Comparison of ENCODE assay signal across 10 cellular contexts in genomic region chr12:124352839-124353238, GRCh38. TPM values are rescaled to one million over a fixed set of nuclear protein-coding genes. Genes with fewer than 3 reads are reported as not detected.
DNase-seq lines count a peak whose midpoint lies in the region; TF ChIP-seq lines count a peak whose summit lies in the region.
"Had no signal": no experiment of that assay in that cellular context is flagged by ENCODE, and none has a peak within 500 bp of the region (broad histone marks: within the 10 kb centered on the region; RNA-seq: fewer than 3 reads in every experiment).

No MANE protein-coding gene starts in this region.

- H4K20me1 ChIP-seq in BLaER1 treated with 17β-estradiol and CSF1 and Interleukin-3, amounts not matched to agents 10 nM and 100 nM: peaks cover 32 to 100% (median 73%) of the 10 kb centered on the region in 11 experiments

- H3K27me3 ChIP-seq in BLaER1 treated with 17β-estradiol and CSF1 and Interleukin-3, amounts not matched to agents 10 nM and 100 nM: no peaks in the 10 kb centered on the region
- H3K27me3 ChIP-seq in colonic mucosa (no peaks in the 10 kb centered on the region), endodermal cell (ENCODE audit: control insufficient read depth, insufficient read depth, low read length, poor library complexity, severe bottlenecking) (no peaks in the 10 kb centered on the region)

- WGBS in endodermal cell (ENCODE audit: insufficient coverage in 1 of 2, insufficient read length in 1 of 2), 2 experiments: 94 to 98% methylated on average over 9 of the region's 9 CpGs

- no peak overlapping the region for H3K27ac ChIP-seq in BLaER1 treated with 17β-estradiol and CSF1 and Interleukin-3, amounts not matched to agents 10 nM and 100 nM
- H3K27ac ChIP-seq in colonic mucosa: peak overlapping the region; percentile 57
- no peak overlapping the region for H3K27ac ChIP-seq in endodermal cell (ENCODE audit: low read depth, low read length)

- no peaks in the 10 kb centered on the region for H3K27me3 Mint-ChIP-seq in endodermal cell (ENCODE audit: insufficient read depth)

- no peaks in the 10 kb centered on the region for H3K9me3 ChIP-seq in BLaER1 treated with 17β-estradiol and CSF1 and Interleukin-3, amounts not matched to agents 10 nM and 100 nM (replicated peaks in 1 of 11)
- no peaks in the 10 kb centered on the region for H3K9me3 ChIP-seq in colonic mucosa
- H3K9me3 ChIP-seq in endodermal cell (ENCODE audit: control insufficient read depth, low read length): no peaks in the 10 kb centered on the region

- H3K4me3 Mint-ChIP-seq in endodermal cell: no peak overlapping the region

- H3K9ac ChIP-seq in BLaER1 treated with 17β-estradiol and CSF1 and Interleukin-3, amounts not matched to agents 10 nM and 100 nM: peak overlapping the region in 2 of 11 experiments; percentile 20 to 21; a peak in 2 of 22 replicates
- H3K9ac ChIP-seq in colonic mucosa (ENCODE audit: low read depth in 2 of 2, low read length in 2 of 2) (peak overlapping the region in 1 of 2 donors; percentile 55), endodermal cell (ENCODE audit: extremely low read depth, low read length, poor library complexity, severe bottlenecking) (no peak overlapping the region)

- H3K27ac Mint-ChIP-seq in endodermal cell: no peak overlapping the region

- H3K4me2 ChIP-seq in BLaER1 treated with 17β-estradiol and CSF1 and Interleukin-3, amounts not matched to agents 10 nM and 100 nM: peak overlapping the region; percentile 41 to 76 (median 59)

- peaks cover 20 to 60% (median 43%) of the 10 kb centered on the region in 10 experiments for H3K4me1 ChIP-seq in BLaER1 treated with 17β-estradiol and CSF1 and Interleukin-3, amounts not matched to agents 10 nM and 100 nM
- H3K4me1 ChIP-seq in colonic mucosa (peaks cover 9% of the 10 kb centered on the region), endodermal cell (ENCODE audit: control insufficient read depth, insufficient read depth, low read length) (no peaks in the 10 kb centered on the region)

- TF ChIP-seq CTCF in LNCaP clone FGC (IDR thresholded peaks at IDR 0.05; ENCODE audit: control insufficient read depth, extremely low read depth, insufficient read depth): no peak
- no peak for TF ChIP-seq CTCF in colonic mucosa (IDR thresholded peaks at IDR 0.05)
- no peak for TF ChIP-seq CTCF in endodermal cell (conservative IDR thresholded peaks at IDR 0.05)

- H3K4me3 ChIP-seq in BLaER1 treated with 17β-estradiol and CSF1 and Interleukin-3, amounts not matched to agents 10 nM and 100 nM: no peak overlapping the region
- H3K4me3 ChIP-seq in LNCaP clone FGC (ENCODE audit: low read depth, low read length) (no peak overlapping the region), colonic mucosa (no peak overlapping the region), endodermal cell (ENCODE audit: low read length) (no peak overlapping the region)

- DNase-seq in LNCaP clone FGC (ENCODE audit: low read depth) (peak; percentile 94), colonic mucosa (peak; percentile 93), medulla oblongata (ENCODE audit: extremely low spot score) (peak; percentile 46), NCI-H128 (lab: John Stamatoyannopoulos, UW; ENCODE audit: unreplicated experiment) (no peak), amniotic stem cell (lab: John Stamatoyannopoulos, UW) (no peak), occipital lobe (lab: John Stamatoyannopoulos, UW) (no peak), endodermal cell (no peak)
- DNase-seq: DND-41, NCI-H1436 treated with DMSO at 0.1 percent for 48 hours had no signal

- intact Hi-C loops in colonic mucosa (cut with DNase I): no loop called here

- peaks cover 84 to 100% (median 95%) of the 10 kb centered on the region in 11 experiments for H3K36me3 ChIP-seq in BLaER1 treated with 17β-estradiol and CSF1 and Interleukin-3, amounts not matched to agents 10 nM and 100 nM
- no peaks in the 10 kb centered on the region for H3K36me3 ChIP-seq in colonic mucosa
- peaks cover 41% of the 10 kb centered on the region for H3K36me3 ChIP-seq in endodermal cell (ENCODE audit: control insufficient read depth, insufficient read depth, low read length)

- no peaks in the 10 kb centered on the region for H3K9me3 Mint-ChIP-seq in endodermal cell

- no peaks in the 10 kb centered on the region for H3K4me1 Mint-ChIP-seq in endodermal cell

- peaks cover 54% of the 10 kb centered on the region for H3K36me3 Mint-ChIP-seq in endodermal cell (ENCODE audit: low read depth)

RNA-seq across cellular contexts. Expression of gene RFLNA, which starts 57.9 kb away (rescaled TPM):
- total RNA-seq in colonic mucosa (10 to 100 TPM; 22.4 to 44.8 TPM), occipital lobe (5.9 TPM), endodermal cell (1 to 10 TPM; 1.2 to 2.0 TPM)
- polyA plus RNA-seq in endodermal cell (2013, experiment 1 of 2): 6.3 TPM
- 5.2 TPM for polyA plus RNA-seq in endodermal cell (2013, experiment 2 of 2)

Comparison
In these comparisons a context has a peak if more than half of its experiments do, and no peak if none do; other contexts are left out.
1. DNase-seq: peak in LNCaP clone FGC (single experiment), colonic mucosa (single experiment) and medulla oblongata (single experiment); none in NCI-H128 (single experiment), amniotic stem cell (single experiment), occipital lobe (single experiment) and endodermal cell (single experiment).